ENCODE assay signal across 2 cellular contexts in the genomic region with DNA sequence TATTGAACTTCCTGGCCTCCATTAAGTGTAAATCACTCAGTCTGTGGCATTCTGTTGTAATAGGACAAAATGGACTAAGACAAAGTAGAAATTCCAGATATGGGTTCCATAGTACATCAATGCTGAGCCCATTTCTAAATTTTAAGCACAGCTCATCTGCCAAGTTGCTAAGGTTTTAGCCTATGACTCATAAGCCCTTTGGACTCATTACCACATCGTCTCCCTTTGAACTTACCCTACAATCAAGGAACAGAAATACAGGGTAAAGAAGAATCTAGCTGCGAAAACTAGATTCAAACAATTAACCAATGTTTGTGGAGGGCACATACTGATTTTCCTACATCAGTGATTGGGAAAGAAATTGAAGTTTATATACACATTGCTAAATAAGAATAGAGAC.
TF ChIP-seq lines count a peak whose summit lies in the region.

No MANE protein-coding gene starts in this region.

TF ChIP-seq in HCT116, 20 proteins besides CTCF, POLR2A, EP300 and RAD21:
- TF ChIP-seq, protein P1, sequence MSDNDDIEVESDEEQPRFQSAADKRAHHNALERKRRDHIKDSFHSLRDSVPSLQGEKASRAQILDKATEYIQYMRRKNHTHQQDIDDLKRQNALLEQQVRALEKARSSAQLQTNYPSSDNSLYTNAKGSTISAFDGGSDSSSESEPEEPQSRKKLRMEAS (IDR thresholded peaks at IDR 0.05), result no peak
- no peak for TF ChIP-seq YY1 (IDR thresholded peaks at IDR 0.05; ENCODE audit: extremely low read depth, insufficient replicate concordance, low read depth, low read length)
- no peak for TF ChIP-seq ZNF274 (IDR thresholded peaks at IDR 0.05; ENCODE audit: low read depth, low read length)
- peak; percentile 29 for TF ChIP-seq TCF7L2 (IDR thresholded peaks at IDR 0.05; ENCODE audit: borderline replicate concordance, extremely low read depth, insufficient read depth, insufficient read length)

TF ChIP-seq in HepG2, 621 proteins besides CTCF, POLR2A, EP300 and RAD21:
- TF ChIP-seq HNF4A (CRISPR knock-in tag; IDR thresholded peaks at IDR 0.05) (peak; percentile 49), TBX3 (IDR thresholded peaks at IDR 0.05; ENCODE audit: borderline replicate concordance) (0 out of 2 replicates have a peak, but pooled peaks have one; percentile 23), JUNB (CRISPR knock-in tag; IDR thresholded peaks at IDR 0.05; ENCODE audit: borderline replicate concordance) (peak; percentile 84), ZZZ3 (CRISPR knock-in tag; IDR thresholded peaks at IDR 0.05; ENCODE audit: borderline replicate concordance) (no peak), RXRA (CRISPR knock-in tag; IDR thresholded peaks at IDR 0.05) (no peak), KAT2B (IDR thresholded peaks at IDR 0.05; ENCODE audit: borderline replicate concordance, low read depth, low read length) (no peak), ZFP62 (CRISPR knock-in tag; IDR thresholded peaks at IDR 0.05) (no peak), JUND (CRISPR knock-in tag; IDR thresholded peaks at IDR 0.05) (peak; percentile 87), CEBPG (CRISPR knock-in tag; IDR thresholded peaks at IDR 0.05) (peak; percentile 39; the same call in 1 of the 2 replicates), HNF4G (IDR thresholded peaks at IDR 0.05; ENCODE audit: borderline replicate concordance, low read depth, low read length) (peak; percentile 75), HNF4G (CRISPR knock-in tag; IDR thresholded peaks at IDR 0.05; ENCODE audit: borderline replicate concordance, low read depth) (no peak), ZNF607 (CRISPR knock-in tag; IDR thresholded peaks at IDR 0.05; ENCODE audit: borderline replicate concordance) (no peak), TCF7L2 (IDR thresholded peaks at IDR 0.05; ENCODE audit: low read depth, low read length) (0 out of 2 replicates have a peak, but pooled peaks have one; percentile 33), TCF7 (IDR thresholded peaks at IDR 0.05; ENCODE audit: low read depth) (peak; percentile 73), FOSL2 (CRISPR knock-in tag; IDR thresholded peaks at IDR 0.05) (peak; percentile 92), CEBPB (IDR thresholded peaks at IDR 0.05; ENCODE audit: borderline replicate concordance, low read depth, low read length) (peak; percentile 47; the same call in 1 of the 2 replicates), MEIS2 (CRISPR knock-in tag; IDR thresholded peaks at IDR 0.05) (no peak), ZNF773 (CRISPR knock-in tag; IDR thresholded peaks at IDR 0.05; ENCODE audit: borderline replicate concordance) (no peak), FOSL1 (CRISPR knock-in tag; IDR thresholded peaks at IDR 0.05; ENCODE audit: borderline replicate concordance) (peak; percentile 88; the same call in 1 of the 2 replicates), REL (CRISPR knock-in tag; conservative IDR thresholded peaks at IDR 0.05) (no peak)
- TF ChIP-seq, protein P2, sequence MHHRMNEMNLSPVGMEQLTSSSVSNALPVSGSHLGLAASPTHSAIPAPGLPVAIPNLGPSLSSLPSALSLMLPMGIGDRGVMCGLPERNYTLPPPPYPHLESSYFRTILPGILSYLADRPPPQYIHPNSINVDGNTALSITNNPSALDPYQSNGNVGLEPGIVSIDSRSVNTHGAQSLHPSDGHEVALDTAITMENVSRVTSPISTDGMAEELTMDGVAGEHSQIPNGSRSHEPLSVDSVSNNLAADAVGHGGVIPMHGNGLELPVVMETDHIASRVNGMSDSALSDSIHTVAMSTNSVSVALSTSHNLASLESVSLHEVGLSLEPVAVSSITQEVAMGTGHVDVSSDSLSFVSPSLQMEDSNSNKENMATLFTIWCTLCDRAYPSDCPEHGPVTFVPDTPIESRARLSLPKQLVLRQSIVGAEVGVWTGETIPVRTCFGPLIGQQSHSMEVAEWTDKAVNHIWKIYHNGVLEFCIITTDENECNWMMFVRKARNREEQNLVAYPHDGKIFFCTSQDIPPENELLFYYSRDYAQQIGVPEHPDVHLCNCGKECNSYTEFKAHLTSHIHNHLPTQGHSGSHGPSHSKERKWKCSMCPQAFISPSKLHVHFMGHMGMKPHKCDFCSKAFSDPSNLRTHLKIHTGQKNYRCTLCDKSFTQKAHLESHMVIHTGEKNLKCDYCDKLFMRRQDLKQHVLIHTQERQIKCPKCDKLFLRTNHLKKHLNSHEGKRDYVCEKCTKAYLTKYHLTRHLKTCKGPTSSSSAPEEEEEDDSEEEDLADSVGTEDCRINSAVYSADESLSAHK (CRISPR knock-in tag; IDR thresholded peaks at IDR 0.05; ENCODE audit: borderline replicate concordance), result no peak
- TF ChIP-seq, protein P3, sequence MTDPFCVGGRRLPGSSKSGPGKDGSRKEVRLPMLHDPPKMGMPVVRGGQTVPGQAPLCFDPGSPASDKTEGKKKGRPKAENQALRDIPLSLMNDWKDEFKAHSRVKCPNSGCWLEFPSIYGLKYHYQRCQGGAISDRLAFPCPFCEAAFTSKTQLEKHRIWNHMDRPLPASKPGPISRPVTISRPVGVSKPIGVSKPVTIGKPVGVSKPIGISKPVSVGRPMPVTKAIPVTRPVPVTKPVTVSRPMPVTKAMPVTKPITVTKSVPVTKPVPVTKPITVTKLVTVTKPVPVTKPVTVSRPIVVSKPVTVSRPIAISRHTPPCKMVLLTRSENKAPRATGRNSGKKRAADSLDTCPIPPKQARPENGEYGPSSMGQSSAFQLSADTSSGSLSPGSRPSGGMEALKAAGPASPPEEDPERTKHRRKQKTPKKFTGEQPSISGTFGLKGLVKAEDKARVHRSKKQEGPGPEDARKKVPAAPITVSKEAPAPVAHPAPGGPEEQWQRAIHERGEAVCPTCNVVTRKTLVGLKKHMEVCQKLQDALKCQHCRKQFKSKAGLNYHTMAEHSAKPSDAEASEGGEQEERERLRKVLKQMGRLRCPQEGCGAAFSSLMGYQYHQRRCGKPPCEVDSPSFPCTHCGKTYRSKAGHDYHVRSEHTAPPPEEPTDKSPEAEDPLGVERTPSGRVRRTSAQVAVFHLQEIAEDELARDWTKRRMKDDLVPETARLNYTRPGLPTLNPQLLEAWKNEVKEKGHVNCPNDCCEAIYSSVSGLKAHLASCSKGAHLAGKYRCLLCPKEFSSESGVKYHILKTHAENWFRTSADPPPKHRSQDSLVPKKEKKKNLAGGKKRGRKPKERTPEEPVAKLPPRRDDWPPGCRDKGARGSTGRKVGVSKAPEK (CRISPR knock-in tag; IDR thresholded peaks at IDR 0.05; ENCODE audit: borderline replicate concordance), result no peak
- TF ChIP-seq, protein P4, sequence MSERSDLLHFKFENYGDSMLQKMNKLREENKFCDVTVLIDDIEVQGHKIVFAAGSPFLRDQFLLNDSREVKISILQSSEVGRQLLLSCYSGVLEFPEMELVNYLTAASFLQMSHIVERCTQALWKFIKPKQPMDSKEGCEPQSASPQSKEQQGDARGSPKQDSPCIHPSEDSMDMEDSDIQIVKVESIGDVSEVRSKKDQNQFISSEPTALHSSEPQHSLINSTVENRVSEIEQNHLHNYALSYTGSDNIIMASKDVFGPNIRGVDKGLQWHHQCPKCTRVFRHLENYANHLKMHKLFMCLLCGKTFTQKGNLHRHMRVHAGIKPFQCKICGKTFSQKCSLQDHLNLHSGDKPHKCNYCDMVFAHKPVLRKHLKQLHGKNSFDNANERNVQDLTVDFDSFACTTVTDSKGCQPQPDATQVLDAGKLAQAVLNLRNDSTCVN (CRISPR knock-in tag; IDR thresholded peaks at IDR 0.05; ENCODE audit: borderline replicate concordance), result no peak
- TF ChIP-seq, protein P5, sequence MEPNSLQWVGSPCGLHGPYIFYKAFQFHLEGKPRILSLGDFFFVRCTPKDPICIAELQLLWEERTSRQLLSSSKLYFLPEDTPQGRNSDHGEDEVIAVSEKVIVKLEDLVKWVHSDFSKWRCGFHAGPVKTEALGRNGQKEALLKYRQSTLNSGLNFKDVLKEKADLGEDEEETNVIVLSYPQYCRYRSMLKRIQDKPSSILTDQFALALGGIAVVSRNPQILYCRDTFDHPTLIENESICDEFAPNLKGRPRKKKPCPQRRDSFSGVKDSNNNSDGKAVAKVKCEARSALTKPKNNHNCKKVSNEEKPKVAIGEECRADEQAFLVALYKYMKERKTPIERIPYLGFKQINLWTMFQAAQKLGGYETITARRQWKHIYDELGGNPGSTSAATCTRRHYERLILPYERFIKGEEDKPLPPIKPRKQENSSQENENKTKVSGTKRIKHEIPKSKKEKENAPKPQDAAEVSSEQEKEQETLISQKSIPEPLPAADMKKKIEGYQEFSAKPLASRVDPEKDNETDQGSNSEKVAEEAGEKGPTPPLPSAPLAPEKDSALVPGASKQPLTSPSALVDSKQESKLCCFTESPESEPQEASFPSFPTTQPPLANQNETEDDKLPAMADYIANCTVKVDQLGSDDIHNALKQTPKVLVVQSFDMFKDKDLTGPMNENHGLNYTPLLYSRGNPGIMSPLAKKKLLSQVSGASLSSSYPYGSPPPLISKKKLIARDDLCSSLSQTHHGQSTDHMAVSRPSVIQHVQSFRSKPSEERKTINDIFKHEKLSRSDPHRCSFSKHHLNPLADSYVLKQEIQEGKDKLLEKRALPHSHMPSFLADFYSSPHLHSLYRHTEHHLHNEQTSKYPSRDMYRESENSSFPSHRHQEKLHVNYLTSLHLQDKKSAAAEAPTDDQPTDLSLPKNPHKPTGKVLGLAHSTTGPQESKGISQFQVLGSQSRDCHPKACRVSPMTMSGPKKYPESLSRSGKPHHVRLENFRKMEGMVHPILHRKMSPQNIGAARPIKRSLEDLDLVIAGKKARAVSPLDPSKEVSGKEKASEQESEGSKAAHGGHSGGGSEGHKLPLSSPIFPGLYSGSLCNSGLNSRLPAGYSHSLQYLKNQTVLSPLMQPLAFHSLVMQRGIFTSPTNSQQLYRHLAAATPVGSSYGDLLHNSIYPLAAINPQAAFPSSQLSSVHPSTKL (CRISPR knock-in tag; IDR thresholded peaks at IDR 0.05), result peak; percentile 39
- TF ChIP-seq, protein P6, sequence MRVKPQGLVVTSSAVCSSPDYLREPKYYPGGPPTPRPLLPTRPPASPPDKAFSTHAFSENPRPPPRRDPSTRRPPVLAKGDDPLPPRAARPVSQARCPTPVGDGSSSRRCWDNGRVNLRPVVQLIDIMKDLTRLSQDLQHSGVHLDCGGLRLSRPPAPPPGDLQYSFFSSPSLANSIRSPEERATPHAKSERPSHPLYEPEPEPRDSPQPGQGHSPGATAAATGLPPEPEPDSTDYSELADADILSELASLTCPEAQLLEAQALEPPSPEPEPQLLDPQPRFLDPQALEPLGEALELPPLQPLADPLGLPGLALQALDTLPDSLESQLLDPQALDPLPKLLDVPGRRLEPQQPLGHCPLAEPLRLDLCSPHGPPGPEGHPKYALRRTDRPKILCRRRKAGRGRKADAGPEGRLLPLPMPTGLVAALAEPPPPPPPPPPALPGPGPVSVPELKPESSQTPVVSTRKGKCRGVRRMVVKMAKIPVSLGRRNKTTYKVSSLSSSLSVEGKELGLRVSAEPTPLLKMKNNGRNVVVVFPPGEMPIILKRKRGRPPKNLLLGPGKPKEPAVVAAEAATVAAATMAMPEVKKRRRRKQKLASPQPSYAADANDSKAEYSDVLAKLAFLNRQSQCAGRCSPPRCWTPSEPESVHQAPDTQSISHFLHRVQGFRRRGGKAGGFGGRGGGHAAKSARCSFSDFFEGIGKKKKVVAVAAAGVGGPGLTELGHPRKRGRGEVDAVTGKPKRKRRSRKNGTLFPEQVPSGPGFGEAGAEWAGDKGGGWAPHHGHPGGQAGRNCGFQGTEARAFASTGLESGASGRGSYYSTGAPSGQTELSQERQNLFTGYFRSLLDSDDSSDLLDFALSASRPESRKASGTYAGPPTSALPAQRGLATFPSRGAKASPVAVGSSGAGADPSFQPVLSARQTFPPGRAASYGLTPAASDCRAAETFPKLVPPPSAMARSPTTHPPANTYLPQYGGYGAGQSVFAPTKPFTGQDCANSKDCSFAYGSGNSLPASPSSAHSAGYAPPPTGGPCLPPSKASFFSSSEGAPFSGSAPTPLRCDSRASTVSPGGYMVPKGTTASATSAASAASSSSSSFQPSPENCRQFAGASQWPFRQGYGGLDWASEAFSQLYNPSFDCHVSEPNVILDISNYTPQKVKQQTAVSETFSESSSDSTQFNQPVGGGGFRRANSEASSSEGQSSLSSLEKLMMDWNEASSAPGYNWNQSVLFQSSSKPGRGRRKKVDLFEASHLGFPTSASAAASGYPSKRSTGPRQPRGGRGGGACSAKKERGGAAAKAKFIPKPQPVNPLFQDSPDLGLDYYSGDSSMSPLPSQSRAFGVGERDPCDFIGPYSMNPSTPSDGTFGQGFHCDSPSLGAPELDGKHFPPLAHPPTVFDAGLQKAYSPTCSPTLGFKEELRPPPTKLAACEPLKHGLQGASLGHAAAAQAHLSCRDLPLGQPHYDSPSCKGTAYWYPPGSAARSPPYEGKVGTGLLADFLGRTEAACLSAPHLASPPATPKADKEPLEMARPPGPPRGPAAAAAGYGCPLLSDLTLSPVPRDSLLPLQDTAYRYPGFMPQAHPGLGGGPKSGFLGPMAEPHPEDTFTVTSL (CRISPR knock-in tag; IDR thresholded peaks at IDR 0.05; ENCODE audit: borderline replicate concordance), result peak; percentile 69; the same call in 1 of the 2 replicates
- TF ChIP-seq, protein P7, sequence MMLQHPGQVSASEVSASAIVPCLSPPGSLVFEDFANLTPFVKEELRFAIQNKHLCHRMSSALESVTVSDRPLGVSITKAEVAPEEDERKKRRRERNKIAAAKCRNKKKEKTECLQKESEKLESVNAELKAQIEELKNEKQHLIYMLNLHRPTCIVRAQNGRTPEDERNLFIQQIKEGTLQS (CRISPR knock-in tag; IDR thresholded peaks at IDR 0.05), result peak; percentile 80
- TF ChIP-seq, protein P8, sequence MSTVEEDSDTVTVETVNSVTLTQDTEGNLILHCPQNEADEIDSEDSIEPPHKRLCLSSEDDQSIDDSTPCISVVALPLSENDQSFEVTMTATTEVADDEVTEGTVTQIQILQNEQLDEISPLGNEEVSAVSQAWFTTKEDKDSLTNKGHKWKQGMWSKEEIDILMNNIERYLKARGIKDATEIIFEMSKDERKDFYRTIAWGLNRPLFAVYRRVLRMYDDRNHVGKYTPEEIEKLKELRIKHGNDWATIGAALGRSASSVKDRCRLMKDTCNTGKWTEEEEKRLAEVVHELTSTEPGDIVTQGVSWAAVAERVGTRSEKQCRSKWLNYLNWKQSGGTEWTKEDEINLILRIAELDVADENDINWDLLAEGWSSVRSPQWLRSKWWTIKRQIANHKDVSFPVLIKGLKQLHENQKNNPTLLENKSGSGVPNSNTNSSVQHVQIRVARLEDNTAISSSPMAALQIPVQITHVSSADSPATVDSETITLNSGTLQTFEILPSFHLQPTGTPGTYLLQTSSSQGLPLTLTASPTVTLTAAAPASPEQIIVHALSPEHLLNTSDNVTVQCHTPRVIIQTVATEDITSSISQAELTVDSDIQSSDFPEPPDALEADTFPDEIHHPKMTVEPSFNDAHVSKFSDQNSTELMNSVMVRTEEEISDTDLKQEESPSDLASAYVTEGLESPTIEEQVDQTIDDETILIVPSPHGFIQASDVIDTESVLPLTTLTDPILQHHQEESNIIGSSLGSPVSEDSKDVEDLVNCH (CRISPR knock-in tag; IDR thresholded peaks at IDR 0.05), result no peak
- TF ChIP-seq, protein P9, sequence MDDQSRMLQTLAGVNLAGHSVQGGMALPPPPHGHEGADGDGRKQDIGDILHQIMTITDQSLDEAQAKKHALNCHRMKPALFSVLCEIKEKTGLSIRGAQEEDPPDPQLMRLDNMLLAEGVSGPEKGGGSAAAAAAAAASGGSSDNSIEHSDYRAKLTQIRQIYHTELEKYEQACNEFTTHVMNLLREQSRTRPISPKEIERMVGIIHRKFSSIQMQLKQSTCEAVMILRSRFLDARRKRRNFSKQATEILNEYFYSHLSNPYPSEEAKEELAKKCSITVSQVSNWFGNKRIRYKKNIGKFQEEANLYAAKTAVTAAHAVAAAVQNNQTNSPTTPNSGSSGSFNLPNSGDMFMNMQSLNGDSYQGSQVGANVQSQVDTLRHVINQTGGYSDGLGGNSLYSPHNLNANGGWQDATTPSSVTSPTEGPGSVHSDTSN (CRISPR knock-in tag; IDR thresholded peaks at IDR 0.05; ENCODE audit: borderline replicate concordance), result no peak
- TF ChIP-seq, protein P10, sequence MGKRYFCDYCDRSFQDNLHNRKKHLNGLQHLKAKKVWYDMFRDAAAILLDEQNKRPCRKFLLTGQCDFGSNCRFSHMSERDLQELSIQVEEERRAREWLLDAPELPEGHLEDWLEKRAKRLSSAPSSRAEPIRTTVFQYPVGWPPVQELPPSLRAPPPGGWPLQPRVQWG (CRISPR knock-in tag; IDR thresholded peaks at IDR 0.05; ENCODE audit: borderline replicate concordance, low read depth), result no peak
